In the genomic region with DNA sequence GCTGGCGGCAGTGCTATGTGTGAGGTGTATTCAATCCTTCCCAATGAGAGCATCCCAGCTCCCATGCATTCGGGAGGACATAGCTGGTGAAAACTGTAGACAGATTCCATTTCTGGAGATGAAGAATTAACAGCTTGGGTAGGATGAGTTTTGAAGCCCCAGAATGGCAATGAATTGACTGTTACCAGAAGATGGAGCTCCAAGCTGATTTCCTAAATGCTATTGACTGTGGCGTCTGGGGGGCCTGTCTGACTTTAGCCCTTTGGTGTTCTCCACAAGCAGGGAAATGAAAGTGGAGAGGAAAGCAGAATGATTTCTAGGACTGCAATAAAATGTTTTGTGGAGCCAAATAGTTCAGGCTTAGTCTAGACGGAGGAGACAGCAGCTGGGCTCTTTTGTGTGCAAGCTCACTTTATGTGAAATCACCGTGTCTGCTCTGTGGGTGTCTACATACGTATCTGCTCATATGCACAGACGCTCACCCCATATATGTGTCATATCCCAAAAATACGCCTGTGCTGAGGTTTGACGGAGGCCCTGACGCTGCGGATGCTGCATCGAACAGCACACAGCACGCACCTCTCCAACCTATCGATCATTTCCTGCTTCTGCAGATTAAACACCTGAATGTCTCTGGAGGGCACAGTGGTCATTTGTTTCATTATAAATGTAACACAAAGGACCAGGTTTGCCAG, we compare ENCODE assay signal across 12 cellular contexts.
DNase-seq lines count a peak whose midpoint lies in the region; ATAC-seq and TF ChIP-seq lines count a peak whose summit lies in the region.
"Had no signal": no experiment of that assay in that cellular context is flagged by ENCODE, and none has a peak within 500 bp of the region (broad histone marks: within the 10 kb centered on the region; RNA-seq: fewer than 3 reads in every experiment).

No MANE protein-coding gene starts in this region.

- H3K36me3 ChIP-seq in OCI-LY7 (ENCODE audit: insufficient read depth, low read length) (no peaks in the 10 kb centered on the region), left ventricle myocardium inferior (no peaks in the 10 kb centered on the region)

- no TSS peak for BruUV-seq in OCI-LY7 (replicated peaks; lab: Mats Ljungman, UMichigan)

- CTCF ChIA-PET in OCI-LY7 (lab: Charles Lee; ENCODE audit: unreplicated experiment): no interaction called here

- H3K4me3 ChIP-seq in OCI-LY7 (ENCODE audit: low read depth, low read length, poor library complexity, severe bottlenecking) (no peak overlapping the region), left ventricle myocardium inferior (no peak overlapping the region)

- no peak overlapping the region for H3K4me2 ChIP-seq in OCI-LY7 (ENCODE audit: low read length)

- TF ChIP-seq CTCF in OCI-LY7 (conservative IDR thresholded peaks at IDR 0.05; ENCODE audit: low read length): peak; percentile 40; the same call in 1 of the 2 replicates
- peak; percentile 65 for TF ChIP-seq CTCF in left ventricle myocardium inferior (IDR thresholded peaks at IDR 0.05; ENCODE audit: borderline replicate concordance)

- H2AFZ ChIP-seq in OCI-LY7 (ENCODE audit: low read length): no peak overlapping the region

- H3K9me3 ChIP-seq in OCI-LY7 (ENCODE audit: low read length) (no peaks in the 10 kb centered on the region), left ventricle myocardium inferior (replicated peaks) (no peaks in the 10 kb centered on the region)

- intact Hi-C loops in OCI-LY7 (cut with micrococcal nuclease; ENCODE audit: unreplicated experiment): loop anchor here (10.0 kb wide), 1 partner anchor 456 kb away; no protein-coding TSS in a partner anchor
- intact Hi-C loops in left ventricle myocardium inferior (cut with micrococcal nuclease): no loop called here

- H3K27ac ChIP-seq in OCI-LY7 (ENCODE audit: low read depth, low read length, poor library complexity, severe bottlenecking) (no peak overlapping the region), left ventricle myocardium inferior (replicated peaks) (no peak overlapping the region)

- no peak for ATAC-seq in GM19351 (IDR thresholded peaks at IDR 0.05; ENCODE audit: unreplicated experiment)
- no peak for ATAC-seq in GM21619 (IDR thresholded peaks at IDR 0.05; ENCODE audit: unreplicated experiment)
- ATAC-seq: activated CD4-positive, CD25-positive, alpha-beta regulatory T cell treated with anti-CD3 and anti-CD28 coated beads, Interleukin-2, amount 50 U/mL, for 24 hours had no signal

- H3K4me1 ChIP-seq in OCI-LY7 (ENCODE audit: insufficient read depth, low read length, poor library complexity, severe bottlenecking) (no peaks in the 10 kb centered on the region), left ventricle myocardium inferior (peaks cover 4% of the 10 kb centered on the region)

- no peaks in the 10 kb centered on the region for H3K9me2 ChIP-seq in OCI-LY7 (ENCODE audit: insufficient read depth, low read length)

- DNase-seq in NCI-H446 (lab: John Stamatoyannopoulos, UW): peak; percentile 9 to 32
- DNase-seq in NCI-H446 treated with DMSO at 0.1 percent for 48 hours (lab: John Stamatoyannopoulos, UW): no peak
- DNase-seq in OCI-LY7 (ENCODE audit: low spot score): peak; percentile 1
- DNase-seq in left ventricle myocardium inferior: no peak
- DNase-seq in smooth muscle cell of the brain vasculature (ENCODE audit: low read depth, low spot score): peak; percentile 70
- no peak for DNase-seq in activated CD8-positive, alpha-beta memory T cell treated with anti-CD3 and anti-CD28 coated beads, Interleukin-2, amount 50 U/mL, for 48 hours
- DNase-seq: mammary epithelial cell; NCI-H1048; stimulated activated naive CD4-positive, alpha-beta T cell had no signal

- H4K20me1 ChIP-seq in OCI-LY7 (ENCODE audit: insufficient read depth, low read length): no peaks in the 10 kb centered on the region

- H3K79me2 ChIP-seq in OCI-LY7 (ENCODE audit: insufficient read depth, low read depth, low read length): no peaks in the 10 kb centered on the region

- peaks cover 30% of the 10 kb centered on the region for H3K27me3 ChIP-seq in left ventricle myocardium inferior (ENCODE audit: low read depth)

- POLR2A ChIA-PET in OCI-LY7 (lab: Charles Lee): interaction anchor here (0.6 kb wide), 1 partner anchor 21 kb away, joined by 4 read pairs; no protein-coding TSS in a partner anchor

Comparison
In these comparisons a context has a peak if more than half of its experiments do, and no peak if none do; other contexts are left out.
1. DNase-seq: peak in NCI-H446 (2 of 2), OCI-LY7 (single experiment) and smooth muscle cell of the brain vasculature (single experiment); none in NCI-H446 treated with DMSO at 0.1 percent for 48 hours (single experiment), left ventricle myocardium inferior (single experiment) and activated CD8-positive, alpha-beta memory T cell treated with anti-CD3 and anti-CD28 coated beads, Interleukin-2, amount 50 U/mL, for 48 hours (single experiment).